Comparison of ENCODE assay signal across 8 cellular contexts in the genomic region with DNA sequence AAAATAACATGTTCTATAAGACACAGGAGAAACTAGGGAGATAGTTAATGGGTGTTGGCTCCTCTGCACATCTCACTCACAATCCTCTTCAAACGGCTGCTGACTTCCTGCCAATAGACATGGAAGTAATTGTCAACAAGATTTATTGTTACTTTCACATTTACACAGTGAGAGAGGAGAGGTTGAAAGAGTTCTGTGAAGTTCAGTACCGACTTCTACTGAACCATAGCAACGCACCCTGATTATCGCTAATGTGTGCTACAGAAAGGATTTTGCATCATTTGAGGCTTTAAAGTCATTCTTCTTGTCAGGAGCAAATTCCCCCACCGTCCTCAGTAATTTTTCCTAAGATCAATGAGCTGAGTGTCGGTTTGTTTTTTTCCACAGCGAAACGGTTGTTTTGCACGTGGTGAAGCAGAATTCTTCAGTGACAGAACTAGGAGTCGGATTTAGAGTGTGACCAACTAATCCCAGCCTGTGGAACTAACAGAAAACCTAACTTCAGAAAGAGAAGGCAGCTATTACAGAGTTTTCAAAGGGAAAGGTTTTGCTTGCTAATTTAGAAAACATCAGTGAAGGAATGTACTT.
DNase-seq lines count a peak whose midpoint lies in the region; ATAC-seq, FAIRE-seq and TF ChIP-seq lines count a peak whose summit lies in the region.

No MANE protein-coding gene starts in this region.

- peak overlapping the region; percentile 51 for H2AFZ ChIP-seq in astrocyte (ENCODE audit: low read depth, low read length)

- H3K79me2 ChIP-seq in astrocyte (ENCODE audit: insufficient read depth, low read length) = no peaks in the 10 kb centered on the region

- no peak overlapping the region for H3K27ac Mint-ChIP-seq in astrocyte (ENCODE audit: unreplicated experiment)
- peak overlapping the region; percentile 73 for H3K27ac Mint-ChIP-seq in neural crest cell (ENCODE audit: unreplicated experiment)

- H3K27me3 ChIP-seq in astrocyte (ENCODE audit: insufficient read depth, low read length) = no peaks in the 10 kb centered on the region

- H3K4me3 ChIP-seq in GM12865 (ENCODE audit: low read depth, low read length) (peak overlapping the region; percentile 26; the same call in 1 of the 2 replicates), astrocyte (ENCODE audit: insufficient read depth, low read depth, low read length) (peak overlapping the region; percentile 22)

- ATAC-seq in HG03354 (IDR thresholded peaks at IDR 0.05; ENCODE audit: poor library complexity, severe bottlenecking, unreplicated experiment) (no peak), HG03139 (IDR thresholded peaks at IDR 0.05; ENCODE audit: unreplicated experiment) (no peak), GM18873 (IDR thresholded peaks at IDR 0.05; ENCODE audit: low FRiP score, unreplicated experiment) (no peak)

- no peaks in the 10 kb centered on the region for H3K9me3 Mint-ChIP-seq in astrocyte (ENCODE audit: unreplicated experiment)
- no peaks in the 10 kb centered on the region for H3K9me3 Mint-ChIP-seq in neural crest cell

- H3K9me3 ChIP-seq in KOPT-K1 (ENCODE audit: insufficient read depth, low read length, poor library complexity, severe bottlenecking) (no peaks in the 10 kb centered on the region), astrocyte (ENCODE audit: insufficient read depth, low read depth, low read length) (no peaks in the 10 kb centered on the region)

- H3K27me3 Mint-ChIP-seq in astrocyte (ENCODE audit: low read depth, unreplicated experiment) = no peaks in the 10 kb centered on the region
- H3K27me3 Mint-ChIP-seq in neural crest cell (ENCODE audit: low read depth) = no peaks in the 10 kb centered on the region

- H3K4me1 ChIP-seq in astrocyte (ENCODE audit: insufficient read depth, low read length) = no peaks in the 10 kb centered on the region

- TF ChIP-seq CTCF in GM12865 (IDR thresholded peaks at IDR 0.05; ENCODE audit: insufficient read depth, low read depth, low read length, missing control alignments) (no peak), astrocyte (IDR thresholded peaks at IDR 0.05; ENCODE audit: insufficient read depth, low read depth, low read length) (no peak), neural crest cell (conservative IDR thresholded peaks at IDR 0.05) (no peak)

- peak overlapping the region; percentile 74 for H3K4me2 ChIP-seq in astrocyte (ENCODE audit: low read length)

- H3K36me3 Mint-ChIP-seq in astrocyte (ENCODE audit: low read depth, unreplicated experiment) (no peaks in the 10 kb centered on the region), neural crest cell (ENCODE audit: low read depth) (no peaks in the 10 kb centered on the region)

- H3K4me3 Mint-ChIP-seq in astrocyte (ENCODE audit: unreplicated experiment) (no peak overlapping the region), neural crest cell (no peak overlapping the region)

- H4K20me1 ChIP-seq in astrocyte (ENCODE audit: insufficient read depth, low read length) = no peaks in the 10 kb centered on the region

- FAIRE-seq in astrocyte (lab: Jason Lieb, UNC) = no peak

- no peak overlapping the region for H3K9ac ChIP-seq in astrocyte (ENCODE audit: low read length)

- H3K4me1 Mint-ChIP-seq in astrocyte (ENCODE audit: low read depth, unreplicated experiment) (no peaks in the 10 kb centered on the region), neural crest cell (peaks cover 22% of the 10 kb centered on the region)

- H3K36me3 ChIP-seq in KOPT-K1 (ENCODE audit: insufficient read depth, low read length) (no peaks in the 10 kb centered on the region), astrocyte (ENCODE audit: insufficient read depth, low read length) (no peaks in the 10 kb centered on the region)

- H3K27ac ChIP-seq in KOPT-K1 (ENCODE audit: low read depth, low read length, poor library complexity, severe bottlenecking) (peak overlapping the region; percentile 38), astrocyte (ENCODE audit: low read depth, low read length) (no peak overlapping the region)

- peak; percentile 54 for DNase-seq in GM12865 (ENCODE audit: low read depth)
- peak; percentile 56 for DNase-seq in astrocyte (ENCODE audit: low read depth)
- no peak for DNase-seq in neural crest cell (ENCODE audit: low read depth, low spot score)
- no peak for DNase-seq in stimulated activated CD4-positive, alpha-beta T cell treated with anti-CD3 and anti-CD28 coated beads, Interleukin-15, amount 100 ng/mL, for 24 hours

Comparison
In these comparisons a context has a peak if more than half of its experiments do, and no peak if none do; other contexts are left out.
1. DNase-seq: peak in GM12865 (single experiment) and astrocyte (single experiment); none in neural crest cell (single experiment) and stimulated activated CD4-positive, alpha-beta T cell treated with anti-CD3 and anti-CD28 coated beads, Interleukin-15, amount 100 ng/mL, for 24 hours (single experiment).